Comparison of ENCODE assay signal across 20 cellular contexts in the genomic region with DNA sequence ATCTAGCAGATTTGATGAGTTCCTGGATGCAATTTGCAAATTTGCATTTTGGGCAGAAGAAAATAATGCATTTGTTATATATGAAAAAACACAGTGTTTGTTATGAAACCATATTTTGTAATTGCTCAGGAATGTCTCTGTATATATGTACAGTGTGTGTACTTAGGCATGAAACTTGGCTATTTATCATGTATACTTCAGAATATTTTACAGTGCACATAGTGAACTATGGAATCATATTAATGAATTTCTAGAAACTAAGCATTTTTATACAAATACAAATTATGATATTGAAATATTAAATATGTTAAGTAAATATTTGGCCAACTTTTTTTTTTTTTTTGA.
DNase-seq lines count a peak whose midpoint lies in the region; ATAC-seq and TF ChIP-seq lines count a peak whose summit lies in the region.
"Had no signal": no experiment of that assay in that cellular context is flagged by ENCODE, and none has a peak within 500 bp of the region (broad histone marks: within the 10 kb centered on the region; RNA-seq: fewer than 3 reads in every experiment).

No MANE protein-coding gene starts in this region.

- no peaks in the 10 kb centered on the region for H3K36me3 ChIP-seq in ACC112 (ENCODE audit: insufficient read depth, low read length)
- H3K36me3 ChIP-seq: BE2C had no signal

- POLR2A ChIA-PET in RWPE1 (lab: Yijun Ruan, JAX; ENCODE audit: low non-redundant PET) (no interaction called here), HEK293T (lab: Yijun Ruan, JAX) (no interaction called here)

- no peak for DNase-seq in RWPE1 (ENCODE audit: low spot score)
- no peak for DNase-seq in chondrocyte (ENCODE audit: low spot score)
- DNase-seq in omental fat pad (ENCODE audit: low spot score) = no peak
- no peak for DNase-seq in HEK293T (ENCODE audit: extremely low spot score)
- no peak for DNase-seq in inferior parietal cortex (ENCODE audit: extremely low spot score)
- no peak for DNase-seq in stimulated activated CD4-positive, alpha-beta T cell treated with anti-CD3 and anti-CD28 coated beads, Interleukin-4, amount 100 ng/mL, for 4 hours
- DNase-seq: 8988T; BE2C; CD4-positive, CD25-positive, alpha-beta regulatory T cell; COR-L47; DMS 273 treated with DMSO at 0.1 percent for 48 hours; DND-41; GOT3; NCI-H1092 treated with DMSO at 0.1 percent for 48 hours; NCI-H146; NCI-H2081 treated with DMSO at 0.1 percent for 48 hours; RPMI8226 had no signal

- TF ChIP-seq CTCF in RWPE1 (conservative IDR thresholded peaks at IDR 0.05; ENCODE audit: low read depth) = no peak
- TF ChIP-seq CTCF in chondrocyte (IDR thresholded peaks at IDR 0.05) = no peak
- no peak for TF ChIP-seq CTCF in omental fat pad (IDR thresholded peaks at IDR 0.05)

- peak overlapping the region; percentile 84 for H2AFZ ChIP-seq in ACC112 (ENCODE audit: low read length, unreplicated experiment)

- CTCF ChIA-PET in RWPE1 (lab: Yijun Ruan, JAX) (interaction anchor here (0.7 kb wide), 1 partner anchor 137 kb away, joined by 4 read pairs; no protein-coding TSS in a partner anchor), HEK293T (lab: Yijun Ruan, JAX) (interaction anchor here (0.7 kb wide), 1 partner anchor 116 kb away, joined by 3 read pairs; no protein-coding TSS in a partner anchor)

- H3K4me3 ChIP-seq in ACC112 (ENCODE audit: low read depth, low read length) = peak overlapping the region; percentile 16; the same call in 1 of the 2 replicates

- no peak overlapping the region for H3K4me3 Mint-ChIP-seq in chondrocyte (ENCODE audit: unreplicated experiment)
- H3K4me3 Mint-ChIP-seq: CD4-positive, CD25-positive, alpha-beta regulatory T cell had no signal

- peaks cover 51% of the 10 kb centered on the region for H3K4me1 Mint-ChIP-seq in chondrocyte (ENCODE audit: low read depth)
- H3K4me1 Mint-ChIP-seq: CD4-positive, CD25-positive, alpha-beta regulatory T cell had no signal

- H3K79me2 ChIP-seq in ACC112 (ENCODE audit: control insufficient read depth, insufficient read depth, low read length, unreplicated experiment) = no peaks in the 10 kb centered on the region

- H3K27me3 ChIP-seq in ACC112 (ENCODE audit: insufficient read depth, low read length) = no peaks in the 10 kb centered on the region
- H3K27me3 ChIP-seq: BE2C had no signal

- H3K27ac ChIP-seq in ACC112 (ENCODE audit: low read depth, low read length) (peak overlapping the region; percentile 74), RWPE1 (peak overlapping the region; percentile 20; the same call in 1 of the 2 replicates)
- H3K27ac ChIP-seq: HL-60 had no signal

- H3K9me3 Mint-ChIP-seq in chondrocyte (ENCODE audit: low read depth) = peaks cover 3% of the 10 kb centered on the region

- no peaks in the 10 kb centered on the region for H3K27me3 Mint-ChIP-seq in chondrocyte (ENCODE audit: low read depth)
- H3K27me3 Mint-ChIP-seq: CD4-positive, CD25-positive, alpha-beta regulatory T cell had no signal

- H3K4me1 ChIP-seq in ACC112 (ENCODE audit: control insufficient read depth, insufficient read depth, low read length, unreplicated experiment) = peaks cover 10% of the 10 kb centered on the region

- peaks cover 1% of the 10 kb centered on the region for H3K36me3 Mint-ChIP-seq in chondrocyte (ENCODE audit: low read depth)
- H3K36me3 Mint-ChIP-seq: CD4-positive, CD25-positive, alpha-beta regulatory T cell had no signal

- peak overlapping the region; percentile 91 for H3K27ac Mint-ChIP-seq in chondrocyte (ENCODE audit: unreplicated experiment)
- H3K27ac Mint-ChIP-seq: CD4-positive, CD25-positive, alpha-beta regulatory T cell had no signal

- ATAC-seq in omental fat pad (ENCODE audit: low FRiP score) (peak; percentile 57), GM18867 (IDR thresholded peaks at IDR 0.05; ENCODE audit: unreplicated experiment) (no peak)

TF ChIP-seq in HEK293T, 16 proteins besides CTCF, POLR2A, EP300 and RAD21:
- TF ChIP-seq SP1 (IDR thresholded peaks at IDR 0.05) = no peak
- TF ChIP-seq, protein P1, sequence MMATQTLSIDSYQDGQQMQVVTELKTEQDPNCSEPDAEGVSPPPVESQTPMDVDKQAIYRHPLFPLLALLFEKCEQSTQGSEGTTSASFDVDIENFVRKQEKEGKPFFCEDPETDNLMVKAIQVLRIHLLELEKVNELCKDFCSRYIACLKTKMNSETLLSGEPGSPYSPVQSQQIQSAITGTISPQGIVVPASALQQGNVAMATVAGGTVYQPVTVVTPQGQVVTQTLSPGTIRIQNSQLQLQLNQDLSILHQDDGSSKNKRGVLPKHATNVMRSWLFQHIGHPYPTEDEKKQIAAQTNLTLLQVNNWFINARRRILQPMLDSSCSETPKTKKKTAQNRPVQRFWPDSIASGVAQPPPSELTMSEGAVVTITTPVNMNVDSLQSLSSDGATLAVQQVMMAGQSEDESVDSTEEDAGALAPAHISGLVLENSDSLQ (IDR thresholded peaks at IDR 0.05) = no peak
- TF ChIP-seq NFRKB (IDR thresholded peaks at IDR 0.05) = no peak
- TF ChIP-seq L3MBTL2 (conservative IDR thresholded peaks at IDR 0.05) = no peak
- TF ChIP-seq CTBP1 (IDR thresholded peaks at IDR 0.05; ENCODE audit: borderline replicate concordance) = no peak
- no peak for TF ChIP-seq TARDBP (IDR thresholded peaks at IDR 0.05)
- TF ChIP-seq BHLHE40 (IDR thresholded peaks at IDR 0.05; ENCODE audit: borderline replicate concordance) = no peak
- no peak for TF ChIP-seq ARNT (IDR thresholded peaks at IDR 0.05)
- no peak for TF ChIP-seq ZNF384 (IDR thresholded peaks at IDR 0.05)
- no peak for TF ChIP-seq FOXK2 (IDR thresholded peaks at IDR 0.05)
- no peak for TF ChIP-seq FOXA1 (IDR thresholded peaks at IDR 0.05)
- no peak for TF ChIP-seq LEF1 (IDR thresholded peaks at IDR 0.05; ENCODE audit: borderline replicate concordance)
